ENCODE assay signal across 26 cellular contexts in genomic region chr6:38603966-38604365, GRCh38. TPM values are rescaled to one million over a fixed set of nuclear protein-coding genes. Genes with fewer than 3 reads are reported as not detected.
DNase-seq lines count a peak whose midpoint lies in the region; ATAC-seq and TF ChIP-seq lines count a peak whose summit lies in the region.
"Had no signal": no experiment of that assay in that cellular context is flagged by ENCODE, and none has a peak within 500 bp of the region (broad histone marks: within the 10 kb centered on the region; RNA-seq: fewer than 3 reads in every experiment).

No MANE protein-coding gene starts in this region.

- no peaks in the 10 kb centered on the region for H3K27me3 ChIP-seq in brain microvascular endothelial cell (replicated peaks)
- H3K27me3 ChIP-seq: heart right ventricle, thyroid gland had no signal

- in situ Hi-C loops in brain microvascular endothelial cell (cut with HindIII; ENCODE audit: low pct_ligation_motif_present, low sequenced_read_pairs) = no loop called here

- DNase-seq in DMS79 (lab: John Stamatoyannopoulos, UW) = peak; percentile 14
- no peak for DNase-seq in DMS79 treated with DMSO at 0.1 percent for 48 hours (lab: John Stamatoyannopoulos, UW)
- DNase-seq in brain microvascular endothelial cell = peak; percentile 45
- DNase-seq in glomerular visceral epithelial cell (ENCODE audit: extremely low spot score) = peak; percentile 11
- DNase-seq in renal cortical epithelial cell (ENCODE audit: low read depth) = peak; percentile 72
- no peak for DNase-seq in NCI-H128 (lab: John Stamatoyannopoulos, UW; ENCODE audit: unreplicated experiment)
- DNase-seq in stimulated activated CD4-positive, alpha-beta T cell treated with anti-CD3 and anti-CD28 coated beads, Interleukin-4, amount 100 ng/mL, for 24 hours = no peak
- DNase-seq: activated naive CD4-positive, alpha-beta T cell; aorta; C1 segment of cervical spinal cord; cortex of kidney; DMS 273 treated with DMSO at 0.1 percent for 48 hours; H7; heart right ventricle; islet precursor cell; NCI-H1092; NCI-H2081 treated with DMSO at 0.1 percent for 48 hours; NCI-H524 treated with DMSO at 0.1 percent for 48 hours; psoas muscle; stimulated activated CD4-positive, alpha-beta T cell treated with anti-CD3 and anti-CD28 coated beads, Interleukin-15, amount 100 ng/mL, for 24 hours; stimulated activated naive B cell treated with anti-CD40 and anti-IgM and Interleukin-4, amounts not matched to agents 10 μg/mL and 1 μg/mL and 100 μg/mL, for 72 hours; T-cell had no signal

- peak overlapping the region; percentile 42 for H3K27ac ChIP-seq in brain microvascular endothelial cell
- H3K27ac ChIP-seq: 22Rv1, epithelial cell of prostate, psoas muscle, thyroid gland had no signal

- TF ChIP-seq CTCF in brain microvascular endothelial cell (IDR thresholded peaks at IDR 0.05; ENCODE audit: low read depth, low read length, missing control alignments) = no peak

- H3K4me3 ChIP-seq in brain microvascular endothelial cell (ENCODE audit: low read depth, low read length) = no peak overlapping the region
- H3K4me3 ChIP-seq: heart right ventricle, psoas muscle, thyroid gland had no signal

- no peaks in the 10 kb centered on the region for H3K36me3 ChIP-seq in brain microvascular endothelial cell (replicated peaks)
- H3K36me3 ChIP-seq: heart right ventricle, thyroid gland had no signal

- ATAC-seq in HG03196 (IDR thresholded peaks at IDR 0.05; ENCODE audit: unreplicated experiment) = no peak
- ATAC-seq: psoas muscle; stimulated activated naive B cell treated with anti-CD40 and anti-IgM and Interleukin-4, amounts not matched to agents 10 μg/mL and 1 μg/mL and 100 μg/mL, for 72 hours; T-cell had no signal

RNA-seq across cellular contexts. Expression of gene BTBD9, which starts 35.8 kb away (rescaled TPM):
- total RNA-seq in renal cortical epithelial cell = 11.8 and 18.8 TPM in 2 replicates

Comparison
In these comparisons a context has a peak if more than half of its experiments do, and no peak if none do; other contexts are left out.
1. DNase-seq: peak in DMS79 (single experiment), brain microvascular endothelial cell (single experiment), glomerular visceral epithelial cell (single experiment) and renal cortical epithelial cell (single experiment); none in DMS79 treated with DMSO at 0.1 percent for 48 hours (single experiment), NCI-H128 (single experiment) and stimulated activated CD4-positive, alpha-beta T cell treated with anti-CD3 and anti-CD28 coated beads, Interleukin-4, amount 100 ng/mL, for 24 hours (single experiment).